15 cellular contexts compared by ENCODE assay signal in the genomic region with DNA sequence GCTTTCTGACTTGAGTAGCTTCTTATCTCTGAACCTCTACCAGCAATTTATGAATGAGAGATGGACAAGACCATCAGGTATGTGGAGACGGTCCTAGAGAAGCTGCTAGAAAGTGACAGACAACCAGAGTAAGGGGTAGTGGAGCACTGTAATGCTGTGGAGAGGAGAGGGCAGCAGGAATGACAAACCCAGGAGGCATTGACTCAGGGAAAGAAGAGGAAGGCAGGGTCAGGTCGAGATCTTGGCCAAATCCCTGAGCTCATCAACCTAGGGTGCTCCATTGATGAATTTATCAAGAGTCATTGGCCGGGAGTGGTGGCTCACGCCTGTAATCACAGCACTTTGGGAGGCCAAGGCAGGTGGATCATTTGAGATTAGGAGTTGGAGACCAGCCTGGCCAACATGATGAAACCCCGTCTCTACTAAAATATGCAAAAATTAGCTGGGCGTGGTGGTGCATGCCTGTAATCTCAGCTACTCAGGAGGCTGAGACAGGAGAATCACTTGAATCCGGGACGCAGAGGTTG. TPM values are rescaled to one million over a fixed set of nuclear protein-coding genes. Genes with fewer than 3 reads are reported as not detected.
DNase-seq lines count a peak whose midpoint lies in the region; ATAC-seq, FAIRE-seq and TF ChIP-seq lines count a peak whose summit lies in the region.
"Not testable (repeated sequence)": the region's sequence is repeated elsewhere in the genome, so short reads cannot be mapped to it uniquely, and the experiment has no call there.
"Had no signal": no experiment of that assay in that cellular context is flagged by ENCODE, and none has a peak within 500 bp of the region (broad histone marks: within the 10 kb centered on the region; RNA-seq: fewer than 3 reads in every experiment).

No MANE protein-coding gene starts in this region.

- H3K9me3 Mint-ChIP-seq in activated CD4-positive, alpha-beta T cell treated with anti-CD3 and anti-CD28 coated beads, Interleukin-2, amount 10 ng/mL, durations not matched to agents 24 days and 14 days; activated T-helper 17 cell treated with anti-CD3 and anti-CD28 coated beads, Interleukin-2, amount 50 U/mL, for 72 hours; immature natural killer cell; natural killer cell treated with Interleukin-12 subunit alpha and Interleukin-12 subunit beta and Interleukin-15 and Interleukin-18, amount 100 ng/mL, for 72 hours; type B pancreatic cell: not testable (repeated sequence)

- FAIRE-seq in RCC 7860 (lab: Jason Lieb, UNC): not testable (repeated sequence)

- not testable (repeated sequence) for H3K4me3 Mint-ChIP-seq in activated CD4-positive, alpha-beta T cell treated with anti-CD3 and anti-CD28 coated beads, Interleukin-2, amount 10 ng/mL, durations not matched to agents 24 days and 14 days; activated T-helper 17 cell treated with anti-CD3 and anti-CD28 coated beads, Interleukin-2, amount 50 U/mL, for 72 hours; immature natural killer cell; natural killer cell treated with Interleukin-12 subunit alpha and Interleukin-12 subunit beta and Interleukin-15 and Interleukin-18, amount 100 ng/mL, for 72 hours; type B pancreatic cell

- not testable (repeated sequence) for H3K36me3 Mint-ChIP-seq in activated CD4-positive, alpha-beta T cell treated with anti-CD3 and anti-CD28 coated beads, Interleukin-2, amount 10 ng/mL, durations not matched to agents 24 days and 14 days (ENCODE audit: low read depth); activated T-helper 17 cell treated with anti-CD3 and anti-CD28 coated beads, Interleukin-2, amount 50 U/mL, for 72 hours (ENCODE audit: low read depth); immature natural killer cell; natural killer cell treated with Interleukin-12 subunit alpha and Interleukin-12 subunit beta and Interleukin-15 and Interleukin-18, amount 100 ng/mL, for 72 hours; type B pancreatic cell

- not testable (repeated sequence) for H3K4me1 Mint-ChIP-seq in activated CD4-positive, alpha-beta T cell treated with anti-CD3 and anti-CD28 coated beads, Interleukin-2, amount 10 ng/mL, durations not matched to agents 24 days and 14 days; activated T-helper 17 cell treated with anti-CD3 and anti-CD28 coated beads, Interleukin-2, amount 50 U/mL, for 72 hours; immature natural killer cell; natural killer cell treated with Interleukin-12 subunit alpha and Interleukin-12 subunit beta and Interleukin-15 and Interleukin-18, amount 100 ng/mL, for 72 hours (ENCODE audit: low read depth in 2 of 2); type B pancreatic cell (ENCODE audit: unreplicated experiment)

- intact Hi-C loops in activated CD4-positive, alpha-beta T cell treated with anti-CD3 and anti-CD28 coated beads, Interleukin-2, amount 10 ng/mL, durations not matched to agents 24 days and 14 days (cut with micrococcal nuclease): not testable (repeated sequence)

- ATAC-seq in activated T-helper 17 cell treated with anti-CD3 and anti-CD28 coated beads, Interleukin-2, amount 50 U/mL, for 72 hours (replicated peaks): not testable (repeated sequence)
- ATAC-seq in natural killer cell treated with Interleukin-12 subunit alpha and Interleukin-12 subunit beta and Interleukin-15 and Interleukin-18, amount 100 ng/mL, for 72 hours: peak in 1 of 2 donors; percentile 24

- DNase-seq in GM19240 (ENCODE audit: insufficient read length, low spot score): peak; percentile 14
- peak; percentile 2 for DNase-seq in RCC 7860 (ENCODE audit: low spot score)
- peak; percentile 12 for DNase-seq in activated CD4-positive, alpha-beta T cell treated with anti-CD3 and anti-CD28 coated beads, Interleukin-2, amount 10 ng/mL, durations not matched to agents 24 days and 14 days
- DNase-seq in coronary artery (ENCODE audit: low spot score): peak; percentile 49
- DNase-seq in immature natural killer cell: not testable (repeated sequence)
- peak; percentile 48 for DNase-seq in natural killer cell treated with Interleukin-12 subunit alpha and Interleukin-12 subunit beta and Interleukin-15 and Interleukin-18, amount 100 ng/mL, for 72 hours (ENCODE audit: low spot score)
- peak; percentile 48 for DNase-seq in type B pancreatic cell (ENCODE audit: extremely low spot score, unreplicated experiment)

- not testable (repeated sequence) for TF ChIP-seq CTCF in coronary artery (IDR thresholded peaks at IDR 0.05); type B pancreatic cell (conservative IDR thresholded peaks at IDR 0.05)

- H3K27ac Mint-ChIP-seq in activated CD4-positive, alpha-beta T cell treated with anti-CD3 and anti-CD28 coated beads, Interleukin-2, amount 10 ng/mL, durations not matched to agents 24 days and 14 days; type B pancreatic cell: not testable (repeated sequence)
- H3K27ac Mint-ChIP-seq in activated T-helper 17 cell treated with anti-CD3 and anti-CD28 coated beads, Interleukin-2, amount 50 U/mL, for 72 hours: peak overlapping the region; percentile 56
- peak overlapping the region in 5 of 6 donors; percentile 55 to 82 (median 75) for H3K27ac Mint-ChIP-seq in immature natural killer cell
- H3K27ac Mint-ChIP-seq in natural killer cell treated with Interleukin-12 subunit alpha and Interleukin-12 subunit beta and Interleukin-15 and Interleukin-18, amount 100 ng/mL, for 72 hours: peak overlapping the region; percentile 41 to 50

- not testable (repeated sequence) for H3K27ac ChIP-seq in coronary artery

- H3K4me3 ChIP-seq in coronary artery: not testable (repeated sequence)

- H3K27me3 Mint-ChIP-seq in activated CD4-positive, alpha-beta T cell treated with anti-CD3 and anti-CD28 coated beads, Interleukin-2, amount 10 ng/mL, durations not matched to agents 24 days and 14 days; activated T-helper 17 cell treated with anti-CD3 and anti-CD28 coated beads, Interleukin-2, amount 50 U/mL, for 72 hours; immature natural killer cell (ENCODE audit: low read depth in 3 of 3); natural killer cell treated with Interleukin-12 subunit alpha and Interleukin-12 subunit beta and Interleukin-15 and Interleukin-18, amount 100 ng/mL, for 72 hours; type B pancreatic cell: not testable (repeated sequence)

RNA-seq across cellular contexts. Expression of a gene that starts 17.3 kb away (rescaled TPM):
- not detected in 2 replicates for total RNA-seq in activated CD4-positive, alpha-beta T cell treated with anti-CD3 and anti-CD28 coated beads, Interleukin-2, amount 10 ng/mL, durations not matched to agents 24 days and 14 days
- total RNA-seq in activated T-helper 17 cell treated with anti-CD3 and anti-CD28 coated beads, Interleukin-2, amount 50 U/mL, for 72 hours: not detected
- polyA plus RNA-seq in immature natural killer cell: under 1 TPM in 2 of 3 donors, not detected in 1; 0.16 to 0.19 TPM
- total RNA-seq in natural killer cell treated with Interleukin-12 subunit alpha and Interleukin-12 subunit beta and Interleukin-15 and Interleukin-18, amount 100 ng/mL, for 72 hours: not detected
- total RNA-seq in type B pancreatic cell (ENCODE audit: low replicate concordance): not detected in 2 replicates
- total RNA-seq: A673; Calu3; CD8-positive, alpha-beta T cell; H7; HFFc6 had no signal
- polyA plus RNA-seq: AG04450, CD14-positive monocyte had no signal

RNA-seq across cellular contexts. Expression of a gene that starts 20.5 kb away (rescaled TPM):
- not detected in 2 replicates for total RNA-seq in activated CD4-positive, alpha-beta T cell treated with anti-CD3 and anti-CD28 coated beads, Interleukin-2, amount 10 ng/mL, durations not matched to agents 24 days and 14 days
- not detected for total RNA-seq in activated T-helper 17 cell treated with anti-CD3 and anti-CD28 coated beads, Interleukin-2, amount 50 U/mL, for 72 hours
- not detected for polyA plus RNA-seq in immature natural killer cell
- total RNA-seq in natural killer cell treated with Interleukin-12 subunit alpha and Interleukin-12 subunit beta and Interleukin-15 and Interleukin-18, amount 100 ng/mL, for 72 hours: not detected
- not detected in 2 replicates for total RNA-seq in type B pancreatic cell (ENCODE audit: low replicate concordance)
- total RNA-seq: A673; Calu3; CD8-positive, alpha-beta T cell; H7; HFFc6 had no signal
- polyA plus RNA-seq: AG04450, CD14-positive monocyte had no signal

RNA-seq across cellular contexts. Expression of a gene that starts 54.9 kb away (rescaled TPM):
- total RNA-seq in activated CD4-positive, alpha-beta T cell treated with anti-CD3 and anti-CD28 coated beads, Interleukin-2, amount 10 ng/mL, durations not matched to agents 24 days and 14 days: not detected in 2 replicates
- total RNA-seq in activated T-helper 17 cell treated with anti-CD3 and anti-CD28 coated beads, Interleukin-2, amount 50 U/mL, for 72 hours: not detected
- under 1 TPM in 1 of 3 donors, not detected in 2; 0.46 TPM for polyA plus RNA-seq in immature natural killer cell
- not detected for total RNA-seq in natural killer cell treated with Interleukin-12 subunit alpha and Interleukin-12 subunit beta and Interleukin-15 and Interleukin-18, amount 100 ng/mL, for 72 hours
- not detected in 2 replicates for total RNA-seq in type B pancreatic cell (ENCODE audit: low replicate concordance)
- total RNA-seq: A673; Calu3; CD8-positive, alpha-beta T cell; H7; HFFc6 had no signal
- polyA plus RNA-seq: AG04450, CD14-positive monocyte had no signal

RNA-seq across cellular contexts. Expression of a gene that starts 55.5 kb away (rescaled TPM):
- total RNA-seq in activated CD4-positive, alpha-beta T cell treated with anti-CD3 and anti-CD28 coated beads, Interleukin-2, amount 10 ng/mL, durations not matched to agents 24 days and 14 days: not detected in 2 replicates
- 1 to 10 TPM in 1 of 2 donors, under 1 TPM in 1; 0.54 to 2.1 TPM for total RNA-seq in activated T-helper 17 cell treated with anti-CD3 and anti-CD28 coated beads, Interleukin-2, amount 50 U/mL, for 72 hours
- polyA plus RNA-seq in immature natural killer cell: 100 to 1,000 TPM in 1 of 3 donors, 10 to 100 TPM in 2; 58.7 to 282 (median 69.8) TPM
- total RNA-seq in natural killer cell treated with Interleukin-12 subunit alpha and Interleukin-12 subunit beta and Interleukin-15 and Interleukin-18, amount 100 ng/mL, for 72 hours: 1 to 10 TPM; 3.0 to 4.1 TPM
- total RNA-seq in type B pancreatic cell (ENCODE audit: low replicate concordance): 0.56 TPM in 1 of 2 replicates, not detected in the other
- total RNA-seq: A673, Calu3, HFFc6 had no signal
- polyA plus RNA-seq: AG04450 had no signal

RNA-seq across cellular contexts. Expression of a gene that starts 57.6 kb away (rescaled TPM):
- not detected in 2 replicates for total RNA-seq in activated CD4-positive, alpha-beta T cell treated with anti-CD3 and anti-CD28 coated beads, Interleukin-2, amount 10 ng/mL, durations not matched to agents 24 days and 14 days
- total RNA-seq in activated T-helper 17 cell treated with anti-CD3 and anti-CD28 coated beads, Interleukin-2, amount 50 U/mL, for 72 hours: not detected
- not detected for polyA plus RNA-seq in immature natural killer cell
- not detected for total RNA-seq in natural killer cell treated with Interleukin-12 subunit alpha and Interleukin-12 subunit beta and Interleukin-15 and Interleukin-18, amount 100 ng/mL, for 72 hours
- not detected in 2 replicates for total RNA-seq in type B pancreatic cell (ENCODE audit: low replicate concordance)
- total RNA-seq: A673; Calu3; CD8-positive, alpha-beta T cell; H7; HFFc6 had no signal
- polyA plus RNA-seq: AG04450, CD14-positive monocyte had no signal
